2 cellular contexts compared by ENCODE assay signal in genomic region chr20:17671565-17671964, GRCh38.
TF ChIP-seq lines count a peak whose summit lies in the region.

No MANE protein-coding gene starts in this region.

TF ChIP-seq in GM23338, 12 proteins besides CTCF, POLR2A, EP300 and RAD21:
- TF ChIP-seq NANOG (IDR thresholded peaks at IDR 0.05; ENCODE audit: borderline replicate concordance): no peak
- no peak for TF ChIP-seq REST (IDR thresholded peaks at IDR 0.05; ENCODE audit: unreplicated experiment)
- TF ChIP-seq EZH2 (IDR thresholded peaks at IDR 0.05; ENCODE audit: low read depth, unreplicated experiment): no peak
- no peak for TF ChIP-seq JUNB (IDR thresholded peaks at IDR 0.05; ENCODE audit: unreplicated experiment)
- TF ChIP-seq ZNF114 (CRISPR knock-in tag; IDR thresholded peaks at IDR 0.05): no peak
- TF ChIP-seq CREB1 (CRISPR knock-in tag; IDR thresholded peaks at IDR 0.05; ENCODE audit: low read depth): no peak
- TF ChIP-seq POLR2AphosphoS5 (IDR thresholded peaks at IDR 0.05; ENCODE audit: low read depth): no peak
- TF ChIP-seq, protein P1, sequence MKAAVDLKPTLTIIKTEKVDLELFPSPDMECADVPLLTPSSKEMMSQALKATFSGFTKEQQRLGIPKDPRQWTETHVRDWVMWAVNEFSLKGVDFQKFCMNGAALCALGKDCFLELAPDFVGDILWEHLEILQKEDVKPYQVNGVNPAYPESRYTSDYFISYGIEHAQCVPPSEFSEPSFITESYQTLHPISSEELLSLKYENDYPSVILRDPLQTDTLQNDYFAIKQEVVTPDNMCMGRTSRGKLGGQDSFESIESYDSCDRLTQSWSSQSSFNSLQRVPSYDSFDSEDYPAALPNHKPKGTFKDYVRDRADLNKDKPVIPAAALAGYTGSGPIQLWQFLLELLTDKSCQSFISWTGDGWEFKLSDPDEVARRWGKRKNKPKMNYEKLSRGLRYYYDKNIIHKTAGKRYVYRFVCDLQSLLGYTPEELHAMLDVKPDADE (IDR thresholded peaks at IDR 0.05): no peak
- no peak for TF ChIP-seq ZNF331 (CRISPR knock-in tag; IDR thresholded peaks at IDR 0.05; ENCODE audit: low read depth)
- TF ChIP-seq STAT1 (IDR thresholded peaks at IDR 0.05; ENCODE audit: unreplicated experiment): no peak
- TF ChIP-seq EZH2phosphoT487 (IDR thresholded peaks at IDR 0.05; ENCODE audit: unreplicated experiment): no peak
- no peak for TF ChIP-seq ZNF462 (CRISPR knock-in tag; IDR thresholded peaks at IDR 0.05)

TF ChIP-seq in HepG2, 621 proteins besides CTCF, POLR2A, EP300 and RAD21:
- TF ChIP-seq SNAI1 (CRISPR knock-in tag; IDR thresholded peaks at IDR 0.05; ENCODE audit: borderline replicate concordance) (no peak), YY1 (IDR thresholded peaks at IDR 0.05; ENCODE audit: insufficient read depth, insufficient replicate concordance, low read depth, low read length) (no peak), PLRG1 (conservative IDR thresholded peaks at IDR 0.05) (no peak), POLR2G (IDR thresholded peaks at IDR 0.05; ENCODE audit: low read depth, low read length) (peak; percentile 47; the same call in 1 of the 2 replicates), TBX2 (CRISPR knock-in tag; IDR thresholded peaks at IDR 0.05; ENCODE audit: borderline replicate concordance) (peak; percentile 46; the same call in 1 of the 2 replicates), ZNF616 (CRISPR knock-in tag; IDR thresholded peaks at IDR 0.05; ENCODE audit: low read depth) (no peak), THAP11 (CRISPR knock-in tag; IDR thresholded peaks at IDR 0.05) (no peak), ARNT2 (CRISPR knock-in tag; IDR thresholded peaks at IDR 0.05; ENCODE audit: low read depth) (no peak), ZNF274 (CRISPR knock-in tag; IDR thresholded peaks at IDR 0.05) (no peak), ZNF672 (CRISPR knock-in tag; IDR thresholded peaks at IDR 0.05) (no peak), SOX6 (IDR thresholded peaks at IDR 0.05) (no peak), SOX6 (CRISPR knock-in tag; IDR thresholded peaks at IDR 0.05) (no peak), RBM22 (optimal IDR thresholded peaks at IDR 0.05; ENCODE audit: low read length) (no peak), SNAPC2 (CRISPR knock-in tag; IDR thresholded peaks at IDR 0.05) (no peak), ZBTB40 (IDR thresholded peaks at IDR 0.05) (no peak), ZBTB40 (CRISPR knock-in tag; IDR thresholded peaks at IDR 0.05) (0 out of 2 replicates have a peak, but pooled peaks have one; percentile 40), POLR2AphosphoS2 (IDR thresholded peaks at IDR 0.05; ENCODE audit: low read depth, low read length) (peak; percentile 81), ZNF501 (CRISPR knock-in tag; IDR thresholded peaks at IDR 0.05) (0 out of 2 replicates have a peak, but pooled peaks have one; percentile 21)
- TF ChIP-seq, protein P2, sequence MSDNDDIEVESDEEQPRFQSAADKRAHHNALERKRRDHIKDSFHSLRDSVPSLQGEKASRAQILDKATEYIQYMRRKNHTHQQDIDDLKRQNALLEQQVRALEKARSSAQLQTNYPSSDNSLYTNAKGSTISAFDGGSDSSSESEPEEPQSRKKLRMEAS (IDR thresholded peaks at IDR 0.05): no peak
- TF ChIP-seq, protein P3, sequence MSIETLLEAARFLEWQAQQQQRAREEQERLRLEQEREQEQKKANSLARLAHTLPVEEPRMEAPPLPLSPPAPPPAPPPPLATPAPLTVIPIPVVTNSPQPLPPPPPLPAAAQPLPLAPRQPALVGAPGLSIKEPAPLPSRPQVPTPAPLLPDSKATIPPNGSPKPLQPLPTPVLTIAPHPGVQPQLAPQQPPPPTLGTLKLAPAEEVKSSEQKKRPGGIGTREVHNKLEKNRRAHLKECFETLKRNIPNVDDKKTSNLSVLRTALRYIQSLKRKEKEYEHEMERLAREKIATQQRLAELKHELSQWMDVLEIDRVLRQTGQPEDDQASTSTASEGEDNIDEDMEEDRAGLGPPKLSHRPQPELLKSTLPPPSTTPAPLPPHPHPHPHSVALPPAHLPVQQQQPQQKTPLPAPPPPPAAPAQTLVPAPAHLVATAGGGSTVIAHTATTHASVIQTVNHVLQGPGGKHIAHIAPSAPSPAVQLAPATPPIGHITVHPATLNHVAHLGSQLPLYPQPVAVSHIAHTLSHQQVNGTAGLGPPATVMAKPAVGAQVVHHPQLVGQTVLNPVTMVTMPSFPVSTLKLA (IDR thresholded peaks at IDR 0.05): 0 out of 2 replicates have a peak, but pooled peaks have one; percentile 17
- TF ChIP-seq, protein P4, sequence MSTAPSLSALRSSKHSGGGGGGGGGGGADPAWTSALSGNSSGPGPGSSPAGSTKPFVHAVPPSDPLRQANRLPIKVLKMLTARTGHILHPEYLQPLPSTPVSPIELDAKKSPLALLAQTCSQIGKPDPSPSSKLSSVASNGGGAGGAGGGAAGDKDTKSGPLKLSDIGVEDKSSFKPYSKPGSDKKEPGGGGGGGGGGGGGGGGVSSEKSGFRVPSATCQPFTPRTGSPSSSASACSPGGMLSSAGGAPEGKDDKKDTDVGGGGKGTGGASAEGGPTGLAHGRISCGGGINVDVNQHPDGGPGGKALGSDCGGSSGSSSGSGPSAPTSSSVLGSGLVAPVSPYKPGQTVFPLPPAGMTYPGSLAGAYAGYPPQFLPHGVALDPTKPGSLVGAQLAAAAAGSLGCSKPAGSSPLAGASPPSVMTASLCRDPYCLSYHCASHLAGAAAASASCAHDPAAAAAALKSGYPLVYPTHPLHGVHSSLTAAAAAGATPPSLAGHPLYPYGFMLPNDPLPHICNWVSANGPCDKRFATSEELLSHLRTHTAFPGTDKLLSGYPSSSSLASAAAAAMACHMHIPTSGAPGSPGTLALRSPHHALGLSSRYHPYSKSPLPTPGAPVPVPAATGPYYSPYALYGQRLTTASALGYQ (CRISPR knock-in tag; IDR thresholded peaks at IDR 0.05): no peak
- TF ChIP-seq, protein P5, sequence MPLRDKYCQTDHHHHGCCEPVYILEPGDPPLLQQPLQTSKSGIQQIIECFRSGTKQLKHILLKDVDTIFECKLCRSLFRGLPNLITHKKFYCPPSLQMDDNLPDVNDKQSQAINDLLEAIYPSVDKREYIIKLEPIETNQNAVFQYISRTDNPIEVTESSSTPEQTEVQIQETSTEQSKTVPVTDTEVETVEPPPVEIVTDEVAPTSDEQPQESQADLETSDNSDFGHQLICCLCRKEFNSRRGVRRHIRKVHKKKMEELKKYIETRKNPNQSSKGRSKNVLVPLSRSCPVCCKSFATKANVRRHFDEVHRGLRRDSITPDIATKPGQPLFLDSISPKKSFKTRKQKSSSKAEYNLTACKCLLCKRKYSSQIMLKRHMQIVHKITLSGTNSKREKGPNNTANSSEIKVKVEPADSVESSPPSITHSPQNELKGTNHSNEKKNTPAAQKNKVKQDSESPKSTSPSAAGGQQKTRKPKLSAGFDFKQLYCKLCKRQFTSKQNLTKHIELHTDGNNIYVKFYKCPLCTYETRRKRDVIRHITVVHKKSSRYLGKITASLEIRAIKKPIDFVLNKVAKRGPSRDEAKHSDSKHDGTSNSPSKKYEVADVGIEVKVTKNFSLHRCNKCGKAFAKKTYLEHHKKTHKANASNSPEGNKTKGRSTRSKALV (CRISPR knock-in tag; IDR thresholded peaks at IDR 0.05): no peak
- TF ChIP-seq, protein P6, sequence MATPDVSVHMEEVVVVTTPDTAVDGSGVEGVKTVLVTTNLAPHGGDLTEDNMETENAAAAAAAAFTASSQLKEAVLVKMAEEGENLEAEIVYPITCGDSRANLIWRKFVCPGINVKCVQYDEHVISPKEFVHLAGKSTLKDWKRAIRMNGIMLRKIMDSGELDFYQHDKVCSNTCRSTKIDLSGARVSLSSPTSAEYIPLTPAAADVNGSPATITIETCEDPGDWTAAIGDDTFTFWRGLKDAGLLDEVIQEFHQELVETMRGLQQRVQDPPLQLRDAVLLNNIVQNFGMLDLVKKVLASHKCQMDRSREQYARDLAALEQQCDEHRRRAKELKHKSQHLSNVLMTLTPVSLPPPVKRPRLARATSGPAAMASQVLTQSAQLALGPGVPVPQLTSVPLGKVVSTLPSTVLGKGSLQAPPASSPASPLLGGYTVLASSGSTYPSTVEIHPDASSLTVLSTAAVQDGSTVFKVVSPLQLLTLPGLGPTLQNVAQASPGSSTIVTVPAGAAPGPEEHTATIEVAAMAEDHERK (CRISPR knock-in tag; IDR thresholded peaks at IDR 0.05; ENCODE audit: low read depth): no peak
- TF ChIP-seq, protein P7, sequence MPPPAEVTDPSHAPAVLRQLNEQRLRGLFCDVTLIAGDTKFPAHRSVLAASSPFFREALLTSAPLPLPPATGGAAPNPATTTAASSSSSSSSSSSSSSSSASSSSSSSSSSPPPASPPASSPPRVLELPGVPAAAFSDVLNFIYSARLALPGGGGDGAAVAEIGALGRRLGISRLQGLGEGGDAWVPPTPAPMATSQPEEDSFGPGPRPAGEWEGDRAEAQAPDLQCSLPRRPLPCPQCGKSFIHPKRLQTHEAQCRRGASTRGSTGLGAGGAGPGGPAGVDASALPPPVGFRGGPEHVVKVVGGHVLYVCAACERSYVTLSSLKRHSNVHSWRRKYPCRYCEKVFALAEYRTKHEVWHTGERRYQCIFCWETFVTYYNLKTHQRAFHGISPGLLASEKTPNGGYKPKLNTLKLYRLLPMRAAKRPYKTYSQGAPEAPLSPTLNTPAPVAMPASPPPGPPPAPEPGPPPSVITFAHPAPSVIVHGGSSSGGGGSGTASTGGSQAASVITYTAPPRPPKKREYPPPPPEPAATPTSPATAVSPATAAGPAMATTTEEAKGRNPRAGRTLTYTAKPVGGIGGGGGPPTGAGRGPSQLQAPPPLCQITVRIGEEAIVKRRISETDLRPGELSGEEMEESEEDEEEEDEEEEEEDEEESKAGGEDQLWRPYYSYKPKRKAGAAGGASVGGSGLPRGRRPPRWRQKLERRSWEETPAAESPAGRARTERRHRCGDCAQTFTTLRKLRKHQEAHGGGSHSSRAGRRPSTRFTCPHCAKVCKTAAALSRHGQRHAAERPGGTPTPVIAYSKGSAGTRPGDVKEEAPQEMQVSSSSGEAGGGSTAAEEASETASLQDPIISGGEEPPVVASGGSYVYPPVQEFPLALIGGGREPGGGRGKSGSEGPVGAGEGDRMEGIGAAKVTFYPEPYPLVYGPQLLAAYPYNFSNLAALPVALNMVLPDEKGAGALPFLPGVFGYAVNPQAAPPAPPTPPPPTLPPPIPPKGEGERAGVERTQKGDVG (CRISPR knock-in tag; IDR thresholded peaks at IDR 0.05; ENCODE audit: borderline replicate concordance): no peak
